In genomic region chr2:79026061-79026460, GRCh38 we compare ENCODE assay signal across 12 cellular contexts. TPM values are rescaled to one million over a fixed set of nuclear protein-coding genes. Genes with fewer than 3 reads are reported as not detected.
"Had no signal": no experiment of that assay in that cellular context is flagged by ENCODE, and none has a peak within 500 bp of the region (broad histone marks: within the 10 kb centered on the region; RNA-seq: fewer than 3 reads in every experiment).

No MANE protein-coding gene starts in this region.

- H3K36me3 ChIP-seq: HAP-1 had no signal

- H3K27ac Mint-ChIP-seq: GM23338, H9, HFFc6 had no signal

- DNase-seq: GM23248, GOT3, H7, H9, HCEC 1CT, HFFc6 had no signal

- H3K4me3 ChIP-seq: GM23248, GM23338, HAP-1 had no signal

- H3K4me3 Mint-ChIP-seq: GM23338, H9, HFFc6 had no signal

- H2AFZ ChIP-seq: GM23248, GM23338 had no signal

- FAIRE-seq: H1, H54 had no signal

- ATAC-seq: GM23338, HCT116 had no signal

- H3K9ac ChIP-seq: GM23248 had no signal

- H3K4me1 ChIP-seq: HAP-1 had no signal

- H3K4me1 Mint-ChIP-seq: GM23338, H9 had no signal

- H3K9me3 Mint-ChIP-seq: GM23338 had no signal

- H3K27ac ChIP-seq: GM23248 had no signal

- H3K9me3 ChIP-seq: HAP-1 had no signal

- H3K4me2 ChIP-seq: GM23338 had no signal

RNA-seq across cellular contexts. Expression of gene REG3G, which starts 0.6 kb away (rescaled TPM):
- total RNA-seq: GM23248, GM23338, H1, H4, H7, H9, HFFc6 had no signal
- polyA plus RNA-seq: GM23248, GM23338, H1 had no signal
